In genomic region chr5:120919017-120919416, GRCh38 we compare ENCODE assay signal across 17 cellular contexts.
"Had no signal": no experiment of that assay in that cellular context is flagged by ENCODE, and none has a peak within 500 bp of the region (broad histone marks: within the 10 kb centered on the region; RNA-seq: fewer than 3 reads in every experiment).

No MANE protein-coding gene starts in this region.

- H3K27me3 ChIP-seq: adrenal gland, body of pancreas, gastrocnemius medialis, heart right ventricle had no signal

- H3K36me3 ChIP-seq: adrenal gland, gastrocnemius medialis, heart right ventricle, thoracic aorta had no signal

- H3K9me3 ChIP-seq: adrenal gland, body of pancreas, gastrocnemius medialis, heart right ventricle, thoracic aorta had no signal

- DNase-seq: activated CD4-positive, alpha-beta memory T cell treated with anti-CD3 and anti-CD28 coated beads, Interleukin-2, amount 10 ng/mL, durations not matched to agents 7 days and 5 days; activated CD4-positive, alpha-beta T cell treated with anti-CD3 and anti-CD28 coated beads for 4 hours; activated naive CD4-positive, alpha-beta T cell treated with anti-CD3 and anti-CD28 coated beads, Interleukin-2, amount 50 U/mL, for 16 hours; activated T-cell treated with anti-CD3 and anti-CD28 coated beads, Interleukin-2, amount 50 U/mL, for 24 hours; adrenal gland; body of pancreas; central memory CD4-positive, alpha-beta T cell; gastrocnemius medialis; heart right ventricle; left cardiac atrium; naive thymus-derived CD8-positive, alpha-beta T cell; T-helper 17 cell had no signal

- H3K27ac ChIP-seq: adrenal gland, body of pancreas, coronary artery, gastrocnemius medialis, heart right ventricle, parathyroid adenoma, thoracic aorta had no signal

- H3K79me2 ChIP-seq: parathyroid adenoma had no signal

- H3K9ac ChIP-seq: parathyroid adenoma had no signal

- ATAC-seq: body of pancreas; gastrocnemius medialis; heart right ventricle; left cardiac atrium; naive thymus-derived CD8-positive, alpha-beta T cell; stimulated activated effector memory CD8-positive, alpha-beta T cell treated with anti-CD3 and anti-CD28 coated beads, Interleukin-12 subunit alpha, Interleukin-12 subunit beta, amount 100 ng/mL, for 72 hours; T-helper 17 cell; WTC11 had no signal

- H3K4me3 ChIP-seq: adrenal gland, body of pancreas, coronary artery, gastrocnemius medialis, heart right ventricle, thoracic aorta had no signal

- H2AFZ ChIP-seq: parathyroid adenoma had no signal

- H3K4me1 ChIP-seq: adrenal gland, body of pancreas, gastrocnemius medialis, heart right ventricle, parathyroid adenoma had no signal
